8 cellular contexts compared by ENCODE assay signal in genomic region chr10:70381491-70382421, GRCh38. TPM values are rescaled to one million over a fixed set of nuclear protein-coding genes. Genes with fewer than 3 reads are reported as not detected.
DNase-seq lines count a peak whose midpoint lies in the region; ATAC-seq, FAIRE-seq and TF ChIP-seq lines count a peak whose summit lies in the region.

No MANE protein-coding gene starts in this region.

- H4K20me1 ChIP-seq in neural progenitor cell (ENCODE audit: low read depth) = peaks cover 47% of the 10 kb centered on the region

- POLR2A ChIA-PET in A549 (lab: Yijun Ruan, JAX) = interaction anchor here (0.6 to 1.0 kb wide), 3 partner anchors 8 to 23 kb away, joined by 4 to 5 read pairs (median 5); partner anchors contain the start of gene EIF4EBP2

- H3K36me3 Mint-ChIP-seq in neural progenitor cell = peaks cover 5% of the 10 kb centered on the region

- H3K27me3 Mint-ChIP-seq in neural progenitor cell (ENCODE audit: insufficient read depth, low read depth) = peaks cover 5% of the 10 kb centered on the region

- TF ChIP-seq RAD21 in A549 (conservative IDR thresholded peaks at IDR 0.05 in 1 of 2, IDR thresholded peaks at IDR 0.05 in 1 of 2) = no peak

- CTCF ChIA-PET in A549 (lab: Yijun Ruan, JAX) = interaction anchor here (1.2 to 24.7 kb wide), 5 partner anchors 17 to 211 kb away, joined by 3 to 554 read pairs (median 4); partner anchors contain the start of genes EIF4EBP2 and PPA1

- peak overlapping the region; percentile 87 for H2AFZ ChIP-seq in neural progenitor cell (replicated peaks)

- WGBS in A549 (ENCODE audit: missing lambda C conversion rate) = 22% methylated on average over 54 of the region's 61 CpGs

- H3K79me2 ChIP-seq in neural progenitor cell (ENCODE audit: low read depth) = peaks cover 26% of the 10 kb centered on the region

- H3K27ac ChIP-seq in A549 (peak overlapping the region; percentile 80 to 91), neural progenitor cell (no peak overlapping the region)

- peak overlapping the region; percentile 53 for H3K27ac Mint-ChIP-seq in neural progenitor cell

- H3K4me1 Mint-ChIP-seq in neural progenitor cell = peaks cover 16% of the 10 kb centered on the region

- peaks cover 4% of the 10 kb centered on the region for H3K9me3 Mint-ChIP-seq in neural progenitor cell

- TF ChIP-seq CTCF in A549 (IDR thresholded peaks at IDR 0.05) = no peak
- TF ChIP-seq CTCF in GM12865 (IDR thresholded peaks at IDR 0.05; ENCODE audit: insufficient read depth, low read depth, low read length, missing control alignments) = no peak
- TF ChIP-seq CTCF in neural progenitor cell (IDR thresholded peaks at IDR 0.05) = no peak

- H3K4me2 ChIP-seq in A549 (peak overlapping the region; percentile 86), neural progenitor cell (peak overlapping the region; percentile 94)

- peaks cover 16% of the 10 kb centered on the region for H3K27me3 ChIP-seq in neural progenitor cell

- TF ChIP-seq POLR2A in A549 (IDR thresholded peaks at IDR 0.05; ENCODE audit: low read length) = no peak

- H3K36me3 ChIP-seq in neural progenitor cell = no peaks in the 10 kb centered on the region

- peak overlapping the region; percentile 91 for H3K4me3 Mint-ChIP-seq in neural progenitor cell

- peak; percentile 25 to 59 for DNase-seq in A549 (ENCODE audit: low read depth in 1 of 2, low spot score in 1 of 2)
- DNase-seq in GM12865 (ENCODE audit: low read depth) = peak; percentile 64
- DNase-seq in NCI-H2171 treated with DMSO at 0.1 percent for 48 hours (lab: John Stamatoyannopoulos, UW) = peak; percentile 90
- DNase-seq in activated effector memory CD4-positive, alpha-beta T cell treated with Interleukin-2 at 50 U/mL for 16 hours = peak; percentile 5
- DNase-seq in foreskin melanocyte = peak; percentile 32
- DNase-seq in neural progenitor cell (ENCODE audit: low spot score) = peak; percentile 76
- DNase-seq in NCI-H2107 (lab: John Stamatoyannopoulos, UW) = no peak

- peaks cover 27% of the 10 kb centered on the region for H3F3A ChIP-seq in neural progenitor cell (ENCODE audit: low read depth)

- ATAC-seq in A549 = peak; percentile 44 to 56
- ATAC-seq in HG02852 (IDR thresholded peaks at IDR 0.05; ENCODE audit: unreplicated experiment) = peak; percentile 48

- H3K9ac ChIP-seq in neural progenitor cell = peak overlapping the region; percentile 39

- H3K4me3 ChIP-seq in A549 (peak overlapping the region; percentile 72), GM12865 (ENCODE audit: low read depth, low read length) (peak overlapping the region; percentile 93), neural progenitor cell (peak overlapping the region; percentile 66)

- FAIRE-seq in A549 (lab: Jason Lieb, UNC) = no peak

- H3K9me3 ChIP-seq in A549 = no peaks in the 10 kb centered on the region
- no peaks in the 10 kb centered on the region for H3K9me3 ChIP-seq in neural progenitor cell (ENCODE audit: low read depth)

- H3K4me1 ChIP-seq in A549 (peaks cover 29% of the 10 kb centered on the region), neural progenitor cell (peaks cover 14% of the 10 kb centered on the region)

- no peak for TF ChIP-seq EP300 in A549 (IDR thresholded peaks at IDR 0.05)

TF ChIP-seq in A549, 52 proteins besides CTCF, POLR2A, EP300 and RAD21:
- TF ChIP-seq ESRRA (IDR thresholded peaks at IDR 0.05; ENCODE audit: borderline replicate concordance, low read length) = no peak
- TF ChIP-seq KDM1A (IDR thresholded peaks at IDR 0.05; ENCODE audit: low read depth) = no peak
- TF ChIP-seq SREBF2 (IDR thresholded peaks at IDR 0.05) = no peak
- TF ChIP-seq BHLHE40 (IDR thresholded peaks at IDR 0.05; ENCODE audit: low read depth, low read length) = no peak
- no peak for TF ChIP-seq MAFK (IDR thresholded peaks at IDR 0.05; ENCODE audit: partially characterized antibody)
- TF ChIP-seq PHF8 (IDR thresholded peaks at IDR 0.05; ENCODE audit: borderline replicate concordance, low read depth) = no peak; the same call in 1 of the 2 replicates
- peak; percentile 54; the same call in 1 of the 2 replicates for TF ChIP-seq TFCP2L1 (CRISPR knock-in tag; IDR thresholded peaks at IDR 0.05)
- no peak for TF ChIP-seq PBX3 (IDR thresholded peaks at IDR 0.05)
- 0 out of 2 replicates have a peak, but pooled peaks have one; percentile 1 for TF ChIP-seq ZC3H11A (IDR thresholded peaks at IDR 0.05)
- peak; percentile 33; the same call in 1 of the 2 replicates for TF ChIP-seq MAX (IDR thresholded peaks at IDR 0.05)
- no peak; the same call in 1 of the 2 replicates for TF ChIP-seq E2F6 (IDR thresholded peaks at IDR 0.05; ENCODE audit: borderline replicate concordance, low read depth)
- TF ChIP-seq ZNF302 (CRISPR knock-in tag; IDR thresholded peaks at IDR 0.05) = no peak
- 0 out of 2 replicates have a peak, but pooled peaks have one; percentile 33 for TF ChIP-seq RNF2 (IDR thresholded peaks at IDR 0.05; ENCODE audit: borderline replicate concordance, low read depth)
- TF ChIP-seq ELK1 (IDR thresholded peaks at IDR 0.05; ENCODE audit: low read depth, low read length) = no peak
- no peak for TF ChIP-seq SMC3 (IDR thresholded peaks at IDR 0.05)
- no peak for TF ChIP-seq CBX2 (IDR thresholded peaks at IDR 0.05; ENCODE audit: borderline replicate concordance, low read depth)

RNA-seq across cellular contexts. Expression of gene LRRC20, which starts 0.7 kb away (rescaled TPM):
- polyA plus RNA-seq in A549 (2011; rRNA removed) = 16.5 and 19.6 TPM in 2 replicates
- 41.6 and 54.1 TPM in 2 replicates for polyA plus RNA-seq in A549 (2012; cell fraction: cytosol; rRNA removed)
- 53.3 and 53.9 TPM in 2 replicates for polyA plus RNA-seq in A549 (2012; cell fraction: nucleus; rRNA removed)
- polyA plus RNA-seq in A549 (2017; fragmentation: RNase III; extraction: RNeasy Plus Mini Kit Qiagen cat#74134 plus additional on column Dnase treatment) = 19.0 to 22.1 TPM (median 20.7 TPM) in 3 replicates
- polyA minus RNA-seq in A549 (2011; rRNA and poly(A)+ RNA removed) = 14.3 and 18.8 TPM in 2 replicates
- total RNA-seq in neural progenitor cell (ENCODE audit: low replicate concordance) = 19.0 and 44.9 TPM in 2 replicates

RNA-seq across cellular contexts. Expression of gene EIF4EBP2, which starts 22.2 kb away (rescaled TPM):
- 15.4 and 17.7 TPM in 2 replicates for polyA plus RNA-seq in A549 (2011; rRNA removed)
- 3.5 and 4.7 TPM in 2 replicates for polyA plus RNA-seq in A549 (2012; cell fraction: cytosol; rRNA removed)
- 2.0 and 3.7 TPM in 2 replicates for polyA plus RNA-seq in A549 (2012; cell fraction: nucleus; rRNA removed)
- polyA plus RNA-seq in A549 (2017; fragmentation: RNase III; extraction: RNeasy Plus Mini Kit Qiagen cat#74134 plus additional on column Dnase treatment) = 12.2 to 13.0 TPM (median 12.2 TPM) in 3 replicates
- 19.4 and 19.8 TPM in 2 replicates for polyA minus RNA-seq in A549 (2011; rRNA and poly(A)+ RNA removed)
- 110 and 122 TPM in 2 replicates for total RNA-seq in neural progenitor cell (ENCODE audit: low replicate concordance)

RNA-seq across cellular contexts. Expression of gene NODAL, which starts 59.7 kb away (rescaled TPM):
- not detected in 2 replicates for polyA plus RNA-seq in A549 (2011; rRNA removed)
- polyA plus RNA-seq in A549 (2012; cell fraction: cytosol; rRNA removed) = not detected in 2 replicates
- polyA plus RNA-seq in A549 (2012; cell fraction: nucleus; rRNA removed) = not detected in 2 replicates
- polyA plus RNA-seq in A549 (2017; fragmentation: RNase III; extraction: RNeasy Plus Mini Kit Qiagen cat#74134 plus additional on column Dnase treatment) = not detected in 3 replicates
- not detected in 2 replicates for polyA minus RNA-seq in A549 (2011; rRNA and poly(A)+ RNA removed)
- total RNA-seq in neural progenitor cell (ENCODE audit: low replicate concordance) = not detected in 2 replicates
